In genomic region chr16:86640265-86640843, GRCh38 we compare ENCODE assay signal across 17 cellular contexts.
A peak's percentile ranks its signal among the peaks of the same experiment; 100 is the strongest.
DNase-seq lines count a peak whose midpoint lies in the region; ATAC-seq, FAIRE-seq and TF ChIP-seq lines count a peak whose summit lies in the region.
"Had no signal": no experiment of that assay in that cellular context is flagged by ENCODE, and none has a peak within 500 bp of the region (broad histone marks: within the 10 kb centered on the region; RNA-seq: fewer than 3 reads in every experiment).

No MANE protein-coding gene starts in this region.

- no peaks in the 10 kb centered on the region for H3K27me3 ChIP-seq in BLaER1
- peaks cover 0 to 20% (median 0%) of the 10 kb centered on the region in 11 experiments; a peak in 2 of 22 replicates for H3K27me3 ChIP-seq in BLaER1 treated with 17β-estradiol and CSF1 and Interleukin-3, amounts not matched to agents 10 nM and 100 nM
- H3K27me3 ChIP-seq in bronchial epithelial cell (ENCODE audit: control insufficient read depth, insufficient read depth, low read length), result no peaks in the 10 kb centered on the region
- H3K27me3 ChIP-seq in tibial nerve, result no peaks in the 10 kb centered on the region
- H3K27me3 ChIP-seq: BE2C had no signal

- no peaks in the 10 kb centered on the region for H3K36me3 ChIP-seq in BLaER1
- H3K36me3 ChIP-seq in BLaER1 treated with 17β-estradiol and CSF1 and Interleukin-3, amounts not matched to agents 10 nM and 100 nM, result no peaks in the 10 kb centered on the region
- no peaks in the 10 kb centered on the region for H3K36me3 ChIP-seq in bronchial epithelial cell (ENCODE audit: control insufficient read depth, insufficient read depth, low read length)
- no peaks in the 10 kb centered on the region for H3K36me3 ChIP-seq in tibial nerve
- H3K36me3 ChIP-seq: BE2C had no signal

- H4K20me1 ChIP-seq in BLaER1, result no peaks in the 10 kb centered on the region
- H4K20me1 ChIP-seq in BLaER1 treated with 17β-estradiol and CSF1 and Interleukin-3, amounts not matched to agents 10 nM and 100 nM, result 0 out of 22 replicates have a peak, but pooled peaks cover 0 to 5% (median 0%) of the 10 kb centered on the region in 11 experiments

- no peak overlapping the region for H3K9ac ChIP-seq in BLaER1
- no peak overlapping the region for H3K9ac ChIP-seq in BLaER1 treated with 17β-estradiol and CSF1 and Interleukin-3, amounts not matched to agents 10 nM and 100 nM

- H3K9me3 ChIP-seq in BLaER1 (0 out of 2 replicates have a peak, but pooled peaks cover 9% of the 10 kb centered on the region), tibial nerve (no peaks in the 10 kb centered on the region)
- H3K9me3 ChIP-seq in BLaER1 treated with 17β-estradiol and CSF1 and Interleukin-3, amounts not matched to agents 10 nM and 100 nM (replicated peaks in 1 of 11), result peaks cover 5 to 16% (median 14%) of the 10 kb centered on the region in 11 experiments; a peak in 19 of 22 replicates
- H3K9me3 ChIP-seq: BE2C had no signal

- intact Hi-C loops in posterior vena cava (cut with DNase I), result no loop called here

- peaks cover 53% of the 10 kb centered on the region for H3K4me1 ChIP-seq in BLaER1
- H3K4me1 ChIP-seq in BLaER1 treated with 17β-estradiol and CSF1 and Interleukin-3, amounts not matched to agents 10 nM and 100 nM, result peaks cover 13 to 52% (median 41%) of the 10 kb centered on the region in 10 experiments
- peaks cover 0 to 3% (median 0%) of the 10 kb centered on the region in 4 donors for H3K4me1 ChIP-seq in tibial nerve
- H3K4me1 ChIP-seq: BE2C had no signal

- TF ChIP-seq CTCF in bronchial epithelial cell (IDR thresholded peaks at IDR 0.05; ENCODE audit: insufficient read depth, low read length, severe bottlenecking) (no peak), tibial nerve (IDR thresholded peaks at IDR 0.05) (no peak)

- peak; percentile 79 for FAIRE-seq in bronchial epithelial cell (lab: Jason Lieb, UNC)
- FAIRE-seq: A204.1, H54 had no signal

- WGBS in tibial nerve, 2 donors, result 76 to 79% methylated on average over 7 to 13 of the region's 13 CpGs

- TF ChIP-seq EP300 in tibial nerve (IDR thresholded peaks at IDR 0.05), result no peak

- ATAC-seq in GM19397 (IDR thresholded peaks at IDR 0.05; ENCODE audit: unreplicated experiment), result no peak
- ATAC-seq: GM23338 had no signal

- H3K27ac ChIP-seq in BLaER1 (0 out of 2 replicates have a peak overlapping the region, but pooled peaks have one; percentile 5), tibial nerve (no peak overlapping the region)
- no peak overlapping the region for H3K27ac ChIP-seq in BLaER1 treated with 17β-estradiol and CSF1 and Interleukin-3, amounts not matched to agents 10 nM and 100 nM

- H3K4me3 ChIP-seq in BLaER1, result no peak overlapping the region
- no peak overlapping the region for H3K4me3 ChIP-seq in BLaER1 treated with 17β-estradiol and CSF1 and Interleukin-3, amounts not matched to agents 10 nM and 100 nM
- no peak overlapping the region for H3K4me3 ChIP-seq in bronchial epithelial cell (ENCODE audit: low read depth, low read length)
- H3K4me3 ChIP-seq in tibial nerve, result no peak overlapping the region
- H3K4me3 ChIP-seq: GM23338 had no signal

- no peak for TF ChIP-seq POLR2A in tibial nerve (IDR thresholded peaks at IDR 0.05)

- no peak for DNase-seq in bronchial epithelial cell (ENCODE audit: low read depth)
- peak; percentile 64 for DNase-seq in posterior vena cava (ENCODE audit: low spot score)
- no peak for DNase-seq in foreskin melanocyte
- no peak for DNase-seq in tibial nerve (ENCODE audit: low spot score in 2 of 2)
- DNase-seq: ACHN; BE2C; CD4-positive, alpha-beta memory T cell; DMS153; DMS79; GF-D8; HCEC 1CT had no signal

- no peak overlapping the region for H3K4me2 ChIP-seq in BLaER1
- H3K4me2 ChIP-seq in BLaER1 treated with 17β-estradiol and CSF1 and Interleukin-3, amounts not matched to agents 10 nM and 100 nM, result peak overlapping the region in 8 of 11 experiments; percentile 45 to 87 (median 63); a peak in 10 of 22 replicates
- H3K4me2 ChIP-seq: GM23338 had no signal
